In the genomic region with DNA sequence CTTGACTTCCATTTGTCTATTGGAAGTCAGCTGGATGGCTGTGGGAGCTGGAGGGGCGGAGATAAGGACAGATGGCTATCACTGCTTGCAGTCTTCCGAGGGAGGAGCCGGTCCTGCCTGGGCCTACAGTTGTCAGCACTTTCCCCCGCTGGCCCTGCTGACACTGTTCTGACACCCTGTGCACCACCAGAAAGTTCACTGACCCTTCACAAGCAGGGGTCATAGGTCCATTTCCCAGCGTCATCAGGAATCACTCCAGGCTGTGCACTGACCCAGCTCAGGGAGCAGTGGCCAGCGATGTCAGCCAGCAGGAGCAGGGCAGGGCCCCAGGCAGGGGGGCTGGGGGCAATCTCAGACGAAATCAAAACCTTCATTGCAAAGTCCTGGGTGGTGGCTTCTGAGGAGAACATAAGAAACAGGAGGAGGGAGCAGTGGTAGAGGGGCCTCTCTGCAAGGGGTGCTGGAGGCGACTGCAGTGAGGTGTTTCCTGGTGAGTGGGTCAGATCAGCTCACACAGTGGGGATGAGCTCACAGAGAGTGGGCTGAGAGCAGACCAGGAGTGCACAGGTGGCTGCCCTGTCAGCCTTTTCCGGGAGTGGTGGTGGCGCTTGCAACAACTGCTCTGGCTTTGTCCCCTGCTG, we compare ENCODE assay signal across 1 cellular context.
A peak's percentile ranks its signal among the peaks of the same experiment; 100 is the strongest.
TF ChIP-seq lines count a peak whose summit lies in the region.

No MANE protein-coding gene starts in this region.

TF ChIP-seq in HepG2, 621 proteins besides CTCF, POLR2A, EP300 and RAD21 (continued from another document and continues in another):
- TF ChIP-seq, protein P1, sequence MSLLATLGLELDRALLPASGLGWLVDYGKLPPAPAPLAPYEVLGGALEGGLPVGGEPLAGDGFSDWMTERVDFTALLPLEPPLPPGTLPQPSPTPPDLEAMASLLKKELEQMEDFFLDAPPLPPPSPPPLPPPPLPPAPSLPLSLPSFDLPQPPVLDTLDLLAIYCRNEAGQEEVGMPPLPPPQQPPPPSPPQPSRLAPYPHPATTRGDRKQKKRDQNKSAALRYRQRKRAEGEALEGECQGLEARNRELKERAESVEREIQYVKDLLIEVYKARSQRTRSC (CRISPR knock-in tag; IDR thresholded peaks at IDR 0.05; ENCODE audit: low read depth), result no peak
- TF ChIP-seq RARA (CRISPR knock-in tag; IDR thresholded peaks at IDR 0.05) (peak; percentile 72), ZNF292 (CRISPR knock-in tag; IDR thresholded peaks at IDR 0.05; ENCODE audit: borderline replicate concordance, low read depth) (peak; percentile 96; the same call in 1 of the 2 replicates), ZMYM4 (CRISPR knock-in tag; IDR thresholded peaks at IDR 0.05) (peak; percentile 73; the same call in 1 of the 2 replicates), MED8 (CRISPR knock-in tag; IDR thresholded peaks at IDR 0.05; ENCODE audit: insufficient replicate concordance) (no peak), ZBTB42 (CRISPR knock-in tag; IDR thresholded peaks at IDR 0.05) (no peak), RNF2 (conservative IDR thresholded peaks at IDR 0.05; ENCODE audit: low read depth) (no peak), ZNF33A (CRISPR knock-in tag; IDR thresholded peaks at IDR 0.05; ENCODE audit: borderline replicate concordance) (0 out of 2 replicates have a peak, but pooled peaks have one; percentile 64), JUND (CRISPR knock-in tag; IDR thresholded peaks at IDR 0.05) (0 out of 2 replicates have a peak, but pooled peaks have one; percentile 9), ZFX (CRISPR knock-in tag; IDR thresholded peaks at IDR 0.05; ENCODE audit: low read depth) (peak; percentile 58; the same call in 1 of the 2 replicates), REXO4 (CRISPR knock-in tag; IDR thresholded peaks at IDR 0.05; ENCODE audit: borderline replicate concordance) (no peak), RXRA (CRISPR knock-in tag; IDR thresholded peaks at IDR 0.05) (peak; percentile 93), RXRB (CRISPR knock-in tag; IDR thresholded peaks at IDR 0.05; ENCODE audit: borderline replicate concordance) (peak; percentile 87), GATAD2A (CRISPR knock-in tag; IDR thresholded peaks at IDR 0.05) (peak; percentile 39; the same call in 1 of the 2 replicates), NR2F6 (IDR thresholded peaks at IDR 0.05) (peak; percentile 69), NR2F6 (CRISPR knock-in tag; IDR thresholded peaks at IDR 0.05) (peak; percentile 87), BORCS8-MEF2B (CRISPR knock-in tag; IDR thresholded peaks at IDR 0.05) (peak; percentile 22; the same call in 1 of the 2 replicates), SOX13 (IDR thresholded peaks at IDR 0.05) (no peak), SOX13 (CRISPR knock-in tag; conservative IDR thresholded peaks at IDR 0.05 in 1 of 2, IDR thresholded peaks at IDR 0.05 in 1 of 2) (0 out of 4 replicates have a peak, but pooled peaks of 1 of the 2 experiments have one; percentile 14), ZMYM2 (CRISPR knock-in tag; IDR thresholded peaks at IDR 0.05) (0 out of 2 replicates have a peak, but pooled peaks have one; percentile 12), ZNF441 (CRISPR knock-in tag; IDR thresholded peaks at IDR 0.05; ENCODE audit: borderline replicate concordance) (0 out of 2 replicates have a peak, but pooled peaks have one; percentile 13), PITX1 (CRISPR knock-in tag; IDR thresholded peaks at IDR 0.05) (0 out of 2 replicates have a peak, but pooled peaks have one; percentile 39), MAF1 (CRISPR knock-in tag; IDR thresholded peaks at IDR 0.05; ENCODE audit: borderline replicate concordance) (no peak), ZNF644 (CRISPR knock-in tag; IDR thresholded peaks at IDR 0.05; ENCODE audit: low read depth) (no peak), ZNF788 (CRISPR knock-in tag; IDR thresholded peaks at IDR 0.05; ENCODE audit: borderline replicate concordance) (peak; percentile 32; the same call in 1 of the 2 replicates), MAZ (IDR thresholded peaks at IDR 0.05; ENCODE audit: borderline replicate concordance, low read depth, low read length) (no peak), MAZ (CRISPR knock-in tag; IDR thresholded peaks at IDR 0.05; ENCODE audit: low read depth) (peak; percentile 46; the same call in 1 of the 2 replicates), ZNF772 (CRISPR knock-in tag; IDR thresholded peaks at IDR 0.05) (0 out of 2 replicates have a peak, but pooled peaks have one; percentile 66), POGZ (CRISPR knock-in tag; IDR thresholded peaks at IDR 0.05) (0 out of 2 replicates have a peak, but pooled peaks have one; percentile 47), SPEN (CRISPR knock-in tag; IDR thresholded peaks at IDR 0.05; ENCODE audit: low read depth) (peak; percentile 69), TEAD3 (CRISPR knock-in tag; optimal IDR thresholded peaks at IDR 0.05; ENCODE audit: borderline replicate concordance) (peak; percentile 24), ARNT (IDR thresholded peaks at IDR 0.05) (no peak)
- TF ChIP-seq, protein P2, sequence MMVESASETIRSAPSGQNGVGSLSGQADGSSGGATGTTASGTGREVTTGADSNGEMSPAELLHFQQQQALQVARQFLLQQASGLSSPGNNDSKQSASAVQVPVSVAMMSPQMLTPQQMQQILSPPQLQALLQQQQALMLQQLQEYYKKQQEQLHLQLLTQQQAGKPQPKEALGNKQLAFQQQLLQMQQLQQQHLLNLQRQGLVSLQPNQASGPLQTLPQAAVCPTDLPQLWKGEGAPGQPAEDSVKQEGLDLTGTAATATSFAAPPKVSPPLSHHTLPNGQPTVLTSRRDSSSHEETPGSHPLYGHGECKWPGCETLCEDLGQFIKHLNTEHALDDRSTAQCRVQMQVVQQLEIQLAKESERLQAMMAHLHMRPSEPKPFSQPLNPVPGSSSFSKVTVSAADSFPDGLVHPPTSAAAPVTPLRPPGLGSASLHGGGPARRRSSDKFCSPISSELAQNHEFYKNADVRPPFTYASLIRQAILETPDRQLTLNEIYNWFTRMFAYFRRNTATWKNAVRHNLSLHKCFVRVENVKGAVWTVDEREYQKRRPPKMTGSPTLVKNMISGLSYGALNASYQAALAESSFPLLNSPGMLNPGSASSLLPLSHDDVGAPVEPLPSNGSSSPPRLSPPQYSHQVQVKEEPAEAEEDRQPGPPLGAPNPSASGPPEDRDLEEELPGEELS (CRISPR knock-in tag; IDR thresholded peaks at IDR 0.05), result 0 out of 2 replicates have a peak, but pooled peaks have one; percentile 28
- TF ChIP-seq, protein P3, sequence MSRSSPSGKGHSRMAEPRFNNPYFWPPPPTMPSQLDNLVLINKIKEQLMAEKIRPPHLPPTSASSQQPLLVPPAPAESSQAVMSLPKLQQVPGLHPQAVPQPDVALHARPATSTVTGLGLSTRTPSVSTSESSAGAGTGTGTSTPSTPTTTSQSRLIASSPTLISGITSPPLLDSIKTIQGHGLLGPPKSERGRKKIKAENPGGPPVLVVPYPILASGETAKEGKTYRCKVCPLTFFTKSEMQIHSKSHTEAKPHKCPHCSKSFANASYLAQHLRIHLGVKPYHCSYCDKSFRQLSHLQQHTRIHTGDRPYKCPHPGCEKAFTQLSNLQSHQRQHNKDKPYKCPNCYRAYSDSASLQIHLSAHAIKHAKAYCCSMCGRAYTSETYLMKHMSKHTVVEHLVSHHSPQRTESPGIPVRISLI (CRISPR knock-in tag; IDR thresholded peaks at IDR 0.05; ENCODE audit: borderline replicate concordance), result no peak
- TF ChIP-seq, protein P4, sequence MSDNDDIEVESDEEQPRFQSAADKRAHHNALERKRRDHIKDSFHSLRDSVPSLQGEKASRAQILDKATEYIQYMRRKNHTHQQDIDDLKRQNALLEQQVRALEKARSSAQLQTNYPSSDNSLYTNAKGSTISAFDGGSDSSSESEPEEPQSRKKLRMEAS (IDR thresholded peaks at IDR 0.05), result 0 out of 2 replicates have a peak, but pooled peaks have one; percentile 20
- TF ChIP-seq, protein P5, sequence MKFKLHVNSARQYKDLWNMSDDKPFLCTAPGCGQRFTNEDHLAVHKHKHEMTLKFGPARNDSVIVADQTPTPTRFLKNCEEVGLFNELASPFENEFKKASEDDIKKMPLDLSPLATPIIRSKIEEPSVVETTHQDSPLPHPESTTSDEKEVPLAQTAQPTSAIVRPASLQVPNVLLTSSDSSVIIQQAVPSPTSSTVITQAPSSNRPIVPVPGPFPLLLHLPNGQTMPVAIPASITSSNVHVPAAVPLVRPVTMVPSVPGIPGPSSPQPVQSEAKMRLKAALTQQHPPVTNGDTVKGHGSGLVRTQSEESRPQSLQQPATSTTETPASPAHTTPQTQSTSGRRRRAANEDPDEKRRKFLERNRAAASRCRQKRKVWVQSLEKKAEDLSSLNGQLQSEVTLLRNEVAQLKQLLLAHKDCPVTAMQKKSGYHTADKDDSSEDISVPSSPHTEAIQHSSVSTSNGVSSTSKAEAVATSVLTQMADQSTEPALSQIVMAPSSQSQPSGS (CRISPR knock-in tag; IDR thresholded peaks at IDR 0.05), result peak; percentile 28; the same call in 1 of the 2 replicates
- TF ChIP-seq, protein P6, sequence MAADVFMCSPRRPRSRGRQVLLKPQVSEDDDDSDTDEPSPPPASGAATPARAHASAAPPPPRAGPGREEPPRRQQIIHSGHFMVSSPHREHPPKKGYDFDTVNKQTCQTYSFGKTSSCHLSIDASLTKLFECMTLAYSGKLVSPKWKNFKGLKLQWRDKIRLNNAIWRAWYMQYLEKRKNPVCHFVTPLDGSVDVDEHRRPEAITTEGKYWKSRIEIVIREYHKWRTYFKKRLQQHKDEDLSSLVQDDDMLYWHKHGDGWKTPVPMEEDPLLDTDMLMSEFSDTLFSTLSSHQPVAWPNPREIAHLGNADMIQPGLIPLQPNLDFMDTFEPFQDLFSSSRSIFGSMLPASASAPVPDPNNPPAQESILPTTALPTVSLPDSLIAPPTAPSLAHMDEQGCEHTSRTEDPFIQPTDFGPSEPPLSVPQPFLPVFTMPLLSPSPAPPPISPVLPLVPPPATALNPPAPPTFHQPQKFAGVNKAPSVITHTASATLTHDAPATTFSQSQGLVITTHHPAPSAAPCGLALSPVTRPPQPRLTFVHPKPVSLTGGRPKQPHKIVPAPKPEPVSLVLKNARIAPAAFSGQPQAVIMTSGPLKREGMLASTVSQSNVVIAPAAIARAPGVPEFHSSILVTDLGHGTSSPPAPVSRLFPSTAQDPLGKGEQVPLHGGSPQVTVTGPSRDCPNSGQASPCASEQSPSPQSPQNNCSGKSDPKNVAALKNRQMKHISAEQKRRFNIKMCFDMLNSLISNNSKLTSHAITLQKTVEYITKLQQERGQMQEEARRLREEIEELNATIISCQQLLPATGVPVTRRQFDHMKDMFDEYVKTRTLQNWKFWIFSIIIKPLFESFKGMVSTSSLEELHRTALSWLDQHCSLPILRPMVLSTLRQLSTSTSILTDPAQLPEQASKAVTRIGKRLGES (CRISPR knock-in tag; IDR thresholded peaks at IDR 0.05; ENCODE audit: borderline replicate concordance), result no peak
- TF ChIP-seq, protein P7, sequence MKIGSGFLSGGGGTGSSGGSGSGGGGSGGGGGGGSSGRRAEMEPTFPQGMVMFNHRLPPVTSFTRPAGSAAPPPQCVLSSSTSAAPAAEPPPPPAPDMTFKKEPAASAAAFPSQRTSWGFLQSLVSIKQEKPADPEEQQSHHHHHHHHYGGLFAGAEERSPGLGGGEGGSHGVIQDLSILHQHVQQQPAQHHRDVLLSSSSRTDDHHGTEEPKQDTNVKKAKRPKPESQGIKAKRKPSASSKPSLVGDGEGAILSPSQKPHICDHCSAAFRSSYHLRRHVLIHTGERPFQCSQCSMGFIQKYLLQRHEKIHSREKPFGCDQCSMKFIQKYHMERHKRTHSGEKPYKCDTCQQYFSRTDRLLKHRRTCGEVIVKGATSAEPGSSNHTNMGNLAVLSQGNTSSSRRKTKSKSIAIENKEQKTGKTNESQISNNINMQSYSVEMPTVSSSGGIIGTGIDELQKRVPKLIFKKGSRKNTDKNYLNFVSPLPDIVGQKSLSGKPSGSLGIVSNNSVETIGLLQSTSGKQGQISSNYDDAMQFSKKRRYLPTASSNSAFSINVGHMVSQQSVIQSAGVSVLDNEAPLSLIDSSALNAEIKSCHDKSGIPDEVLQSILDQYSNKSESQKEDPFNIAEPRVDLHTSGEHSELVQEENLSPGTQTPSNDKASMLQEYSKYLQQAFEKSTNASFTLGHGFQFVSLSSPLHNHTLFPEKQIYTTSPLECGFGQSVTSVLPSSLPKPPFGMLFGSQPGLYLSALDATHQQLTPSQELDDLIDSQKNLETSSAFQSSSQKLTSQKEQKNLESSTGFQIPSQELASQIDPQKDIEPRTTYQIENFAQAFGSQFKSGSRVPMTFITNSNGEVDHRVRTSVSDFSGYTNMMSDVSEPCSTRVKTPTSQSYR (CRISPR knock-in tag; IDR thresholded peaks at IDR 0.05; ENCODE audit: borderline replicate concordance), result no peak
- TF ChIP-seq, protein P8, sequence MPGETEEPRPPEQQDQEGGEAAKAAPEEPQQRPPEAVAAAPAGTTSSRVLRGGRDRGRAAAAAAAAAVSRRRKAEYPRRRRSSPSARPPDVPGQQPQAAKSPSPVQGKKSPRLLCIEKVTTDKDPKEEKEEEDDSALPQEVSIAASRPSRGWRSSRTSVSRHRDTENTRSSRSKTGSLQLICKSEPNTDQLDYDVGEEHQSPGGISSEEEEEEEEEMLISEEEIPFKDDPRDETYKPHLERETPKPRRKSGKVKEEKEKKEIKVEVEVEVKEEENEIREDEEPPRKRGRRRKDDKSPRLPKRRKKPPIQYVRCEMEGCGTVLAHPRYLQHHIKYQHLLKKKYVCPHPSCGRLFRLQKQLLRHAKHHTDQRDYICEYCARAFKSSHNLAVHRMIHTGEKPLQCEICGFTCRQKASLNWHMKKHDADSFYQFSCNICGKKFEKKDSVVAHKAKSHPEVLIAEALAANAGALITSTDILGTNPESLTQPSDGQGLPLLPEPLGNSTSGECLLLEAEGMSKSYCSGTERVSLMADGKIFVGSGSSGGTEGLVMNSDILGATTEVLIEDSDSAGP (CRISPR knock-in tag; IDR thresholded peaks at IDR 0.05; ENCODE audit: borderline replicate concordance), result peak; percentile 41; the same call in 1 of the 2 replicates
- TF ChIP-seq, protein P9, sequence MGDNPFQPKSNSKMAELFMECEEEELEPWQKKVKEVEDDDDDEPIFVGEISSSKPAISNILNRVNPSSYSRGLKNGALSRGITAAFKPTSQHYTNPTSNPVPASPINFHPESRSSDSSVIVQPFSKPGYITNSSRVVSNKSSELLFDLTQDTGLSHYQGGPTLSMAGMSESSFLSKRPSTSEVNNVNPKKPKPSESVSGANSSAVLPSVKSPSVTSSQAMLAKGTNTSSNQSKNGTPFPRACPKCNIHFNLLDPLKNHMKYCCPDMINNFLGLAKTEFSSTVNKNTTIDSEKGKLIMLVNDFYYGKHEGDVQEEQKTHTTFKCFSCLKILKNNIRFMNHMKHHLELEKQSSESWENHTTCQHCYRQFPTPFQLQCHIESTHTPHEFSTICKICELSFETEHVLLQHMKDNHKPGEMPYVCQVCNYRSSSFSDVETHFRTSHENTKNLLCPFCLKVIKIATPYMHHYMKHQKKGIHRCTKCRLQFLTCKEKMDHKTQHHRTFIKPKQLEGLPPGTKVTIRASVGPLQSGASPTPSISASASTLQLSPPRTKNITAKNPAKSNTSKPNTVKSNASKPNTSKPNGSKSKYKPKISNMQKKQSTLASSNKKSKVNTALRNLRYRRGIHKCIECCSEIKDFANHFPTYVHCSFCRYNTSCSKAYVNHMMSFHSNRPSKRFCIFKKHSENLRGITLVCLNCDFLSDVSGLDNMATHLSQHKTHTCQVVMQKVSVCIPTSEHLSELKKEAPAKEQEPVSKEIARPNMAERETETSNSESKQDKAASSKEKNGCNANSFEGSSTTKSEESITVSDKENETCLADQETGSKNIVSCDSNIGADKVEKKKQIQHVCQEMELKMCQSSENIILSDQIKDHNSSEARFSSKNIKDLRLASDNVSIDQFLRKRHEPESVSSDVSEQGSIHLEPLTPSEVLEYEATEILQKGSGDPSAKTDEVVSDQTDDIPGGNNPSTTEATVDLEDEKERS (CRISPR knock-in tag; IDR thresholded peaks at IDR 0.05), result 0 out of 2 replicates have a peak, but pooled peaks have one; percentile 51
